7 cellular contexts compared by ENCODE assay signal in genomic region chrX:2690856-2691542, GRCh38. TPM values are rescaled to one million over a fixed set of nuclear protein-coding genes. Genes with fewer than 3 reads are reported as not detected.
DNase-seq lines count a peak whose midpoint lies in the region; ATAC-seq and TF ChIP-seq lines count a peak whose summit lies in the region.

CD99 (plus strand) TSS chrX:2691295; CDS start chrX:2691361, 66 bp downstream.

- WGBS in lower leg skin, 2 donors, result 0 to 1% methylated on average over 13 to 55 of the region's 73 CpGs

- DNase-seq in colonic mucosa, result peak; percentile 93
- peak; percentile 88 to 98 for DNase-seq in lower leg skin (ENCODE audit: low spot score in 2 of 2)
- peak; percentile 70 to 91 (median 89) for DNase-seq in stimulated activated CD4-positive, alpha-beta T cell treated with anti-CD3 and anti-CD28 coated beads, TNF-alpha, amount 100 ng/mL, for 4 hours (ENCODE audit: low read depth in 3 of 3)
- no peak for DNase-seq in NCI-H524 treated with DMSO at 0.1 percent for 48 hours (lab: John Stamatoyannopoulos, UW)

- ATAC-seq in GM19023 (IDR thresholded peaks at IDR 0.05; ENCODE audit: unreplicated experiment) (peak; percentile 92), HG03139 (IDR thresholded peaks at IDR 0.05; ENCODE audit: unreplicated experiment) (peak; percentile 83)

- H3K4me3 ChIP-seq in WI38 (ENCODE audit: low read depth, low read length), result peak within 1 kb of the TSS; percentile 89
- H3K4me3 ChIP-seq in colonic mucosa, result peak within 1 kb of the TSS; percentile 86
- H3K4me3 ChIP-seq in lower leg skin (ENCODE audit: low read depth, poor library complexity, severe bottlenecking), result peak within 1 kb of the TSS; percentile 84

- H3K4me1 ChIP-seq in colonic mucosa, result no peaks in the 10 kb centered on the region

- H3K9ac ChIP-seq in colonic mucosa (ENCODE audit: low read depth in 2 of 2, low read length in 2 of 2), result peak within 1 kb of the TSS; percentile 86 to 92

- no peak for TF ChIP-seq CTCF in WI38 (IDR thresholded peaks at IDR 0.05; ENCODE audit: low read depth, low read length)
- no peak for TF ChIP-seq CTCF in colonic mucosa (IDR thresholded peaks at IDR 0.05)
- TF ChIP-seq CTCF in lower leg skin (IDR thresholded peaks at IDR 0.05), result no peak

- H3K36me3 ChIP-seq in colonic mucosa, result no peaks in the 10 kb centered on the region

- TF ChIP-seq POLR2A in lower leg skin (IDR thresholded peaks at IDR 0.05), result no peak

- intact Hi-C loops in colonic mucosa (cut with DNase I) (no loop called here), lower leg skin (cut with DNase I; ENCODE audit: low total_unique reads) (no loop called here)

- peak within 1 kb of the TSS; percentile 89 for H3K27ac ChIP-seq in colonic mucosa

- H3K9me3 ChIP-seq in colonic mucosa, result no peaks in the 10 kb centered on the region

- H3K27me3 ChIP-seq in colonic mucosa, result no peaks in the 10 kb centered on the region

RNA-seq across cellular contexts. Expression of gene CD99, which starts in this region (rescaled TPM):
- total RNA-seq in colonic mucosa (100 to 1,000 TPM; 168 to 202 TPM), lower leg skin (100 to 1,000 TPM; 168 to 384 (median 194) TPM)
